In the genomic region with DNA sequence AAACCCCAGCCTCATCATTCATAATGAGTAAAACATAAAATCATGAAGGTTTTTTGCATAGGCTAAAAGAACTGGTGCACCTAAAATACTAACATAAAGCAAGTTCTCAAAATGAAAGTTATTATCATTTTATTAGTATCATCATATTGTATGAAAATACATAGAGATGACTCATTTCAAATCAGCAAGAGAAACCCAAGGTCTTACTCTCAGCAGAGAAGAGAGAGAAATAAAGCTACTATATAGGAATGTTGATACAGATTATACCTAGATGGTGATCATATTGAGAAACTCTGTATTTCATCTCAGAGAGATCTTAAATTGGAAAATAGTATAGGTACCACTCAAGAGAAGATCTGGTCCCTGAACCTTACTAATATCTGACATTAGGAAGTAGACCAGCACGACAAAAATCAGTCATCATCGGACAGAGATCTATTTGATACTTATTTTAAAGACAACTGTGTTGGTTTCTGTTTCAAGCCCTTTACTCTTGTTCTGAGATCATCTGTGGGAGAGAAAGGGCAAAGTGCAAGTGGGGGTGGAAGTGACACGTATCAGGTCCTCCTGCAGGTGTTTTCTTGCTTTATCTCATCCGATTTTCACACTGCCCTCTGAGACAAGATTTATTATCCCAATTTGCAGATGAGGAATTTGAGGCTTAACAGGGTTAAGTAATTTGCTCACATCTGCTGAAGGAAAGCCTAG, we compare ENCODE assay signal across 11 cellular contexts.
DNase-seq lines count a peak whose midpoint lies in the region; ATAC-seq, FAIRE-seq and TF ChIP-seq lines count a peak whose summit lies in the region.
"Had no signal": no experiment of that assay in that cellular context is flagged by ENCODE, and none has a peak within 500 bp of the region (broad histone marks: within the 10 kb centered on the region; RNA-seq: fewer than 3 reads in every experiment).

No MANE protein-coding gene starts in this region.

- no peaks in the 10 kb centered on the region for H3K4me1 Mint-ChIP-seq in T-helper 2 cell treated with Interferon-gamma antibody and Interleukin-4, amounts not matched to agents 5 μg/mL and 100 μg/mL, for 36 hours (ENCODE audit: low read depth)
- H3K4me1 Mint-ChIP-seq: nephron; stimulated activated naive CD8-positive, alpha-beta T cell treated with anti-CD3 and anti-CD28 coated beads, Interleukin-15, amount 100 ng/mL, for 72 hours had no signal

- TF ChIP-seq CTCF in ovary (IDR thresholded peaks at IDR 0.05), result no peak
- no peak for TF ChIP-seq CTCF in prostate gland (IDR thresholded peaks at IDR 0.05)

- H3K4me3 ChIP-seq in ovary (no peak overlapping the region), prostate gland (no peak overlapping the region)

- H3K9me3 ChIP-seq in ovary, result no peaks in the 10 kb centered on the region
- no peaks in the 10 kb centered on the region for H3K9me3 ChIP-seq in prostate gland

- H3K27me3 ChIP-seq in ovary, result no peaks in the 10 kb centered on the region
- H3K27me3 ChIP-seq in prostate gland (replicated peaks; ENCODE audit: insufficient read depth), result no peaks in the 10 kb centered on the region

- ATAC-seq in GM19372 (IDR thresholded peaks at IDR 0.05; ENCODE audit: low read depth, unreplicated experiment), result peak; percentile 89
- ATAC-seq in HG02763 (IDR thresholded peaks at IDR 0.05; ENCODE audit: unreplicated experiment), result peak; percentile 89
- peak; percentile 97 for ATAC-seq in HG03457 (IDR thresholded peaks at IDR 0.05; ENCODE audit: unreplicated experiment)
- ATAC-seq: stimulated activated naive CD8-positive, alpha-beta T cell treated with anti-CD3 and anti-CD28 coated beads, Interleukin-15, amount 100 ng/mL, for 72 hours had no signal

- H3K27ac Mint-ChIP-seq in T-helper 2 cell treated with Interferon-gamma antibody and Interleukin-4, amounts not matched to agents 5 μg/mL and 100 μg/mL, for 36 hours, result no peak overlapping the region
- H3K27ac Mint-ChIP-seq: nephron; stimulated activated naive CD8-positive, alpha-beta T cell treated with anti-CD3 and anti-CD28 coated beads, Interleukin-15, amount 100 ng/mL, for 72 hours had no signal

- TF ChIP-seq EP300 in ovary (IDR thresholded peaks at IDR 0.05), result no peak

- TF ChIP-seq POLR2A in GM12892 (IDR thresholded peaks at IDR 0.05; ENCODE audit: low read depth, low read length) (no peak), ovary (IDR thresholded peaks at IDR 0.05) (no peak), prostate gland (IDR thresholded peaks at IDR 0.05) (no peak)

- intact Hi-C loops in ovary (cut with DNase I), result no loop called here
- intact Hi-C loops in prostate gland (cut with DNase I), result loop anchor here (10.0 kb wide), 1 partner anchor 538 kb away; no protein-coding TSS in a partner anchor

- H3K36me3 ChIP-seq in ovary (no peaks in the 10 kb centered on the region), prostate gland (no peaks in the 10 kb centered on the region)

- FAIRE-seq in GM12892 (lab: Jason Lieb, UNC), result peak; percentile 70

- H3K9me3 Mint-ChIP-seq in T-helper 2 cell treated with Interferon-gamma antibody and Interleukin-4, amounts not matched to agents 5 μg/mL and 100 μg/mL, for 36 hours, result no peaks in the 10 kb centered on the region
- H3K9me3 Mint-ChIP-seq: nephron; stimulated activated naive CD8-positive, alpha-beta T cell treated with anti-CD3 and anti-CD28 coated beads, Interleukin-15, amount 100 ng/mL, for 72 hours had no signal

- H3K4me3 Mint-ChIP-seq in T-helper 2 cell treated with Interferon-gamma antibody and Interleukin-4, amounts not matched to agents 5 μg/mL and 100 μg/mL, for 36 hours, result no peak overlapping the region
- H3K4me3 Mint-ChIP-seq: nephron; stimulated activated naive CD8-positive, alpha-beta T cell treated with anti-CD3 and anti-CD28 coated beads, Interleukin-15, amount 100 ng/mL, for 72 hours had no signal

- no peaks in the 10 kb centered on the region for H3K27me3 Mint-ChIP-seq in T-helper 2 cell treated with Interferon-gamma antibody and Interleukin-4, amounts not matched to agents 5 μg/mL and 100 μg/mL, for 36 hours (ENCODE audit: low read depth)
- H3K27me3 Mint-ChIP-seq: stimulated activated naive CD8-positive, alpha-beta T cell treated with anti-CD3 and anti-CD28 coated beads, Interleukin-15, amount 100 ng/mL, for 72 hours had no signal

- DNase-seq in GM12892 (ENCODE audit: insufficient read length) (peak; percentile 8), ovary (no peak), prostate gland (ENCODE audit: low spot score) (no peak)
- no peak for DNase-seq in T-helper 2 cell treated with Interferon-gamma antibody and Interleukin-4, amounts not matched to agents 5 μg/mL and 100 μg/mL, for 36 hours (ENCODE audit: low spot score)
- DNase-seq in activated CD8-positive, alpha-beta memory T cell treated with anti-CD3 and anti-CD28 coated beads, Interleukin-2, amount 50 U/mL, for 48 hours, result no peak
- DNase-seq: stimulated activated naive CD8-positive, alpha-beta T cell treated with anti-CD3 and anti-CD28 coated beads, Interleukin-15, amount 100 ng/mL, for 72 hours; T-helper 1 cell had no signal

- WGBS in ovary, 3 donors, result 17 to 37% (median 22%) methylated on average over 4 of the region's 4 CpGs
- 59% methylated on average over 4 of the region's 4 CpGs for WGBS in prostate gland

- H3K36me3 Mint-ChIP-seq in T-helper 2 cell treated with Interferon-gamma antibody and Interleukin-4, amounts not matched to agents 5 μg/mL and 100 μg/mL, for 36 hours (ENCODE audit: low read depth), result no peaks in the 10 kb centered on the region

- H3K4me1 ChIP-seq in ovary (ENCODE audit: insufficient read depth), result no peaks in the 10 kb centered on the region
- no peaks in the 10 kb centered on the region for H3K4me1 ChIP-seq in prostate gland (replicated peaks)

- H3K27ac ChIP-seq in ovary, result no peak overlapping the region
- no peak overlapping the region for H3K27ac ChIP-seq in prostate gland
